In the genomic region with DNA sequence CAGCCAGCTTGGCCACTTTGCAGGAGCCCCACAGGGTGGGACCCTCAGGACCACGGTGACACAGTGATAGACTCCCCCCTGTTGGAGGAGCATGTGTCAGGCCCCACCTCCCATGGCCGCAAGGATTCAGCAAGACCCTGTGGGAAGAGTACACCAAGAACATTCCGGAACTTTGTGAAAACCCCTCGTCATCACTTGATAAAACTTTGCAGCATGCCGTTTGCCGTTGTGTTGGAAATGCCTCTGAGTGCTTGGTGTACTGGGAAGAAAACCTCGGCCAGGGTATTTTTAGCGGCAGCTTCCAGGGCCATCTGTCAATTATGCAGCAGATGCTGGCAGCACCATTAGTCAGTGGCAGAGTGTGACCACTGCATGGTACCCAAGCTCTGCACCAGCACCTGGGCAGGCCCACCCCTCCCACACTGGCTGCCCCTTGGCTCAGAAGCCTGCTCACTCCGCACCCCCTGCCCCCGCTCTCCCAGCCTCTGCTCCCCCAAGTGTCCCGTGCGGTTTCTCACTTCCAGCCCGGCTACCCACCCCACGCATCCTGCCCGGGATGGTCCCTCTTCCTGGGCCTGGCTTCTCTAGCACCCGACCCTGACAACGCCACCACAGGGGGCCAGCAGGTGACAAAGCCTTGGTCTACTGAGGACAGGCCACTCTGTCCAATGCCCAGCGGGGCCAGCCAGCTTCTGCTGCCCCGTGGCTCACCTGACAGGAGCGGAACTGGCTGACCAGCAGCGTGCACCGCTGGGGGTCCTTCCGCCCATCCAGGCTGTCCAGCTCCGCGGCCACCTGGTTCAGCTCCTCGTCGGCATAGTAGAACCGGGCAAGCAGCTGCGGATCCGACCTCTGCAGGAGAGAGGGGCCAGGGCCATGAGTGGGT, we compare ENCODE assay signal across 1 cellular context.
TF ChIP-seq lines count a peak whose summit lies in the region.

No MANE protein-coding gene starts in this region.

TF ChIP-seq in H1, 55 proteins besides CTCF, POLR2A, EP300 and RAD21:
- TF ChIP-seq CBX8 (IDR thresholded peaks at IDR 0.05; ENCODE audit: borderline replicate concordance, low read depth, low read length) (no peak), RNF2 (IDR thresholded peaks at IDR 0.05; ENCODE audit: borderline replicate concordance, low read depth, low read length, missing control alignments, poor library complexity, severe bottlenecking) (no peak), TBP (IDR thresholded peaks at IDR 0.05; ENCODE audit: low read depth, low read length) (no peak), RBBP5 (IDR thresholded peaks at IDR 0.05; ENCODE audit: borderline replicate concordance, low read depth, low read length) (no peak), MAFK (IDR thresholded peaks at IDR 0.05; ENCODE audit: low read depth, low read length) (no peak), GABPA (IDR thresholded peaks at IDR 0.05; ENCODE audit: borderline replicate concordance, insufficient read depth, low read length) (no peak), BRCA1 (IDR thresholded peaks at IDR 0.05; ENCODE audit: low read depth, low read length) (no peak), SP2 (IDR thresholded peaks at IDR 0.05; ENCODE audit: low read length) (no peak), RFX5 (IDR thresholded peaks at IDR 0.05; ENCODE audit: borderline replicate concordance, low read depth, low read length) (no peak), BACH1 (IDR thresholded peaks at IDR 0.05; ENCODE audit: low read length) (no peak), BCL11A (IDR thresholded peaks at IDR 0.05; ENCODE audit: low read depth in 2 of 2, low read length in 2 of 2) (no peak), HDAC6 (IDR thresholded peaks at IDR 0.05; ENCODE audit: low read depth, low read length) (no peak), GTF2F1 (IDR thresholded peaks at IDR 0.05; ENCODE audit: borderline replicate concordance, low read depth, low read length) (no peak), SUZ12 (IDR thresholded peaks at IDR 0.05; ENCODE audit: low read length) (no peak), NRF1 (IDR thresholded peaks at IDR 0.05; ENCODE audit: low read depth, low read length) (no peak), FOSL1 (IDR thresholded peaks at IDR 0.05; ENCODE audit: insufficient read depth, low read depth, low read length) (no peak)
- TF ChIP-seq, protein P1, sequence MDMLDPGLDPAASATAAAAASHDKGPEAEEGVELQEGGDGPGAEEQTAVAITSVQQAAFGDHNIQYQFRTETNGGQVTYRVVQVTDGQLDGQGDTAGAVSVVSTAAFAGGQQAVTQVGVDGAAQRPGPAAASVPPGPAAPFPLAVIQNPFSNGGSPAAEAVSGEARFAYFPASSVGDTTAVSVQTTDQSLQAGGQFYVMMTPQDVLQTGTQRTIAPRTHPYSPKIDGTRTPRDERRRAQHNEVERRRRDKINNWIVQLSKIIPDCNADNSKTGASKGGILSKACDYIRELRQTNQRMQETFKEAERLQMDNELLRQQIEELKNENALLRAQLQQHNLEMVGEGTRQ (IDR thresholded peaks at IDR 0.05; ENCODE audit: low read length), result no peak
